In genomic region chr10:67127441-67127840, GRCh38 we compare ENCODE assay signal across 25 cellular contexts.
"Had no signal": no experiment of that assay in that cellular context is flagged by ENCODE, and none has a peak within 500 bp of the region (broad histone marks: within the 10 kb centered on the region; RNA-seq: fewer than 3 reads in every experiment).

No MANE protein-coding gene starts in this region.

- H3K36me3 ChIP-seq: colonic mucosa, esophagus squamous epithelium, gastroesophageal sphincter had no signal

- DNase-seq: activated CD4-positive, alpha-beta memory T cell treated with anti-CD3 and anti-CD28 coated beads for 36 hours; activated CD4-positive, alpha-beta T cell treated with anti-CD3 and anti-CD28 coated beads for 36 hours; activated CD4-positive, alpha-beta T cell treated with anti-CD3 and anti-CD28 coated beads, Interleukin-2, amount 10 ng/mL, durations not matched to agents 24 days and 14 days; activated CD4-positive, CD25-positive, alpha-beta regulatory T cell; activated CD4-positive, CD25-positive, alpha-beta regulatory T cell treated with anti-CD3 and anti-CD28 coated beads, Interleukin-2, amount 50 U/mL, for 72 hours; activated CD8-positive, alpha-beta memory T cell treated with anti-CD3 and anti-CD28 coated beads, Interleukin-2, amount 10 ng/mL, durations not matched to agents 7 days and 5 days; activated CD8-positive, alpha-beta memory T cell treated with anti-CD3 and anti-CD28 coated beads, Interleukin-2, amount 50 U/mL, for 4 hours; activated CD8-positive, alpha-beta T cell treated with anti-CD3 and anti-CD28 coated beads, Interleukin-2, amount 10 ng/mL, durations not matched to agents 7 days and 5 days; activated effector memory CD4-positive, alpha-beta T cell treated with anti-CD3 and anti-CD28 coated beads, Interleukin-2, amount 50 U/mL, for 16 hours; activated naive CD4-positive, alpha-beta T cell treated with anti-CD3 and anti-CD28 coated beads for 36 hours; activated naive CD8-positive, alpha-beta T cell treated with anti-CD3 and anti-CD28 coated beads, Interleukin-2, amount 10 ng/mL, durations not matched to agents 7 days and 5 days; activated T-cell treated with anti-CD3 and anti-CD28 coated beads, Interleukin-2, amount 50 U/mL, for 1 hour; activated T-cell treated with anti-CD3 and anti-CD28 coated beads, Interleukin-2, amount 50 U/mL, for 48 hours; amniotic stem cell; anterior cingulate cortex; colonic mucosa; effector CD8-positive, alpha-beta T cell; esophagus squamous epithelium; foreskin melanocyte; T-helper 2 cell had no signal

- H3K27ac Mint-ChIP-seq: activated CD4-positive, alpha-beta memory T cell treated with anti-CD3 and anti-CD28 coated beads for 36 hours; activated CD4-positive, alpha-beta T cell treated with anti-CD3 and anti-CD28 coated beads for 36 hours; activated CD4-positive, alpha-beta T cell treated with anti-CD3 and anti-CD28 coated beads, Interleukin-2, amount 10 ng/mL, durations not matched to agents 24 days and 14 days; activated CD8-positive, alpha-beta memory T cell treated with anti-CD3 and anti-CD28 coated beads, Interleukin-2, amount 10 ng/mL, durations not matched to agents 7 days and 5 days; activated CD8-positive, alpha-beta T cell treated with anti-CD3 and anti-CD28 coated beads, Interleukin-2, amount 10 ng/mL, durations not matched to agents 7 days and 5 days; activated naive CD4-positive, alpha-beta T cell treated with anti-CD3 and anti-CD28 coated beads for 36 hours; activated naive CD4-positive, alpha-beta T cell treated with anti-CD3 and anti-CD28 coated beads, Interleukin-2, amount 50 U/mL, for 24 hours; activated naive CD8-positive, alpha-beta T cell treated with anti-CD3 and anti-CD28 coated beads, Interleukin-2, amount 10 ng/mL, durations not matched to agents 7 days and 5 days; activated T-helper 1 cell treated with anti-CD3 and anti-CD28 coated beads, Interleukin-12 subunit alpha, Interleukin-12 subunit beta, Interleukin-2, Interleukin-4 antibody, amounts not matched to agents 30 ng/mL and 10 ng/mL and 1 ng/mL, durations not matched to agents 14 hours and 24 hours and 36 hours; activated T-helper 2 cell treated with anti-CD3 and anti-CD28 coated beads, Interferon-gamma antibody, Interleukin-2, Interleukin-4, amounts not matched to agents 10 μg/mL and 5 μg/mL and 100 μg/mL, durations not matched to agents 14 hours and 24 hours and 36 hours had no signal

- H3K27me3 ChIP-seq: colonic mucosa, esophagus squamous epithelium, gastroesophageal sphincter had no signal

- H3K27me3 Mint-ChIP-seq: activated CD4-positive, alpha-beta memory T cell treated with anti-CD3 and anti-CD28 coated beads for 36 hours; activated CD4-positive, alpha-beta T cell treated with anti-CD3 and anti-CD28 coated beads for 36 hours; activated CD4-positive, alpha-beta T cell treated with anti-CD3 and anti-CD28 coated beads, Interleukin-2, amount 10 ng/mL, durations not matched to agents 24 days and 14 days; activated CD8-positive, alpha-beta memory T cell treated with anti-CD3 and anti-CD28 coated beads, Interleukin-2, amount 10 ng/mL, durations not matched to agents 7 days and 5 days; activated naive CD8-positive, alpha-beta T cell treated with anti-CD3 and anti-CD28 coated beads, Interleukin-2, amount 10 ng/mL, durations not matched to agents 7 days and 5 days had no signal

- H3K27ac ChIP-seq: colonic mucosa, epithelial cell of prostate, esophagus squamous epithelium, gastroesophageal sphincter had no signal

- H3K9me3 Mint-ChIP-seq: activated CD4-positive, alpha-beta memory T cell treated with anti-CD3 and anti-CD28 coated beads for 36 hours; activated CD4-positive, alpha-beta T cell treated with anti-CD3 and anti-CD28 coated beads, Interleukin-2, amount 10 ng/mL, durations not matched to agents 24 days and 14 days; activated naive CD4-positive, alpha-beta T cell treated with anti-CD3 and anti-CD28 coated beads for 36 hours; activated naive CD4-positive, alpha-beta T cell treated with anti-CD3 and anti-CD28 coated beads, Interleukin-2, amount 50 U/mL, for 24 hours; activated naive CD8-positive, alpha-beta T cell treated with anti-CD3 and anti-CD28 coated beads, Interleukin-2, amount 10 ng/mL, durations not matched to agents 7 days and 5 days; activated T-helper 1 cell treated with anti-CD3 and anti-CD28 coated beads, Interleukin-12 subunit alpha, Interleukin-12 subunit beta, Interleukin-2, Interleukin-4 antibody, amounts not matched to agents 30 ng/mL and 10 ng/mL and 1 ng/mL, durations not matched to agents 14 hours and 24 hours and 36 hours; activated T-helper 2 cell treated with anti-CD3 and anti-CD28 coated beads, Interferon-gamma antibody, Interleukin-2, Interleukin-4, amounts not matched to agents 10 μg/mL and 5 μg/mL and 100 μg/mL, durations not matched to agents 14 hours and 24 hours and 36 hours had no signal

- H3K36me3 Mint-ChIP-seq: activated CD4-positive, alpha-beta memory T cell treated with anti-CD3 and anti-CD28 coated beads for 36 hours; activated CD8-positive, alpha-beta memory T cell treated with anti-CD3 and anti-CD28 coated beads, Interleukin-2, amount 10 ng/mL, durations not matched to agents 7 days and 5 days; activated naive CD4-positive, alpha-beta T cell treated with anti-CD3 and anti-CD28 coated beads, Interleukin-2, amount 50 U/mL, for 24 hours; activated naive CD8-positive, alpha-beta T cell treated with anti-CD3 and anti-CD28 coated beads, Interleukin-2, amount 10 ng/mL, durations not matched to agents 7 days and 5 days had no signal

- H3K4me1 ChIP-seq: colonic mucosa, esophagus squamous epithelium, gastroesophageal sphincter had no signal

- H3K4me1 Mint-ChIP-seq: activated CD4-positive, alpha-beta T cell treated with anti-CD3 and anti-CD28 coated beads for 36 hours; activated CD4-positive, alpha-beta T cell treated with anti-CD3 and anti-CD28 coated beads, Interleukin-2, amount 10 ng/mL, durations not matched to agents 24 days and 14 days; activated CD8-positive, alpha-beta memory T cell treated with anti-CD3 and anti-CD28 coated beads, Interleukin-2, amount 10 ng/mL, durations not matched to agents 7 days and 5 days; activated naive CD4-positive, alpha-beta T cell treated with anti-CD3 and anti-CD28 coated beads, Interleukin-2, amount 50 U/mL, for 24 hours; activated naive CD8-positive, alpha-beta T cell treated with anti-CD3 and anti-CD28 coated beads, Interleukin-2, amount 10 ng/mL, durations not matched to agents 7 days and 5 days had no signal

- H3K4me3 ChIP-seq: colonic mucosa, esophagus squamous epithelium, gastroesophageal sphincter had no signal

- H3K9me3 ChIP-seq: colonic mucosa, esophagus squamous epithelium, gastroesophageal sphincter had no signal

- H3K4me3 Mint-ChIP-seq: activated CD4-positive, alpha-beta memory T cell treated with anti-CD3 and anti-CD28 coated beads for 36 hours; activated CD4-positive, alpha-beta T cell treated with anti-CD3 and anti-CD28 coated beads for 36 hours; activated CD4-positive, alpha-beta T cell treated with anti-CD3 and anti-CD28 coated beads, Interleukin-2, amount 10 ng/mL, durations not matched to agents 24 days and 14 days; activated CD8-positive, alpha-beta memory T cell treated with anti-CD3 and anti-CD28 coated beads, Interleukin-2, amount 10 ng/mL, durations not matched to agents 7 days and 5 days; activated CD8-positive, alpha-beta T cell treated with anti-CD3 and anti-CD28 coated beads, Interleukin-2, amount 10 ng/mL, durations not matched to agents 7 days and 5 days; activated naive CD4-positive, alpha-beta T cell treated with anti-CD3 and anti-CD28 coated beads for 36 hours; activated naive CD4-positive, alpha-beta T cell treated with anti-CD3 and anti-CD28 coated beads, Interleukin-2, amount 50 U/mL, for 24 hours; activated naive CD8-positive, alpha-beta T cell treated with anti-CD3 and anti-CD28 coated beads, Interleukin-2, amount 10 ng/mL, durations not matched to agents 7 days and 5 days; activated T-helper 1 cell treated with anti-CD3 and anti-CD28 coated beads, Interleukin-12 subunit alpha, Interleukin-12 subunit beta, Interleukin-2, Interleukin-4 antibody, amounts not matched to agents 30 ng/mL and 10 ng/mL and 1 ng/mL, durations not matched to agents 14 hours and 24 hours and 36 hours had no signal
